ENCODE assay signal across 1 cellular context in the genomic region with DNA sequence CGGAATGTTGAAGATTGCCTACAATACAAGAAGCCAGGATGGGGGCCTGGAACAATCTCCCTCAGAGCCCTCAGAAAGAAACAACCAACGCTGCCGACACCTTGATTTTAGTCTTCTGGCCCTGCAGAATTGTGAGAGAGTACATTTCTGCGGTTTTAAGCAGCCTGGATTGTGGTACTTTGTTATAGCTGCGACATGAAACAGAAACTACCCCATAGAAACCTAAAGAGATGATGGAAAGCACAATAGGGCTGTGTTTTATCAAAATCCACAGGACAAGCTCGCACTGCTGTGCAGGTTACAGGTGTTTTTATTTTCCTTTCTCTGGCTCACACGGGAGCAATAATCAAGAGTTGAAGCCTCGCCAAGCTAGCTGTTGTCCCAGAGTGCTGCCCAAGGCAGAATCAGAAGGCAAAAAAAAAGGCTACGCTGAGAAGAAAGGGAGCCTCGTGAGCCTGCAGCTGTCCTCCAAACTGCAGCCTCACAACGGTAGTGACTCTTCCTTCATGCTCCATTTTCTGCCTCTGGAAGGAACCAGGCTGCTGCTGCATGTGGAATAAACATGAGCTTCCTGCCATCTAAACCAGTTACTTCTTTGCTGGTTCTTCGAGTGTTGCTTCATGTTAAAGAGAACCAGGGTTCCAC.
TF ChIP-seq lines count a peak whose summit lies in the region.

No MANE protein-coding gene starts in this region.

TF ChIP-seq in IMR-90, 13 proteins besides CTCF, POLR2A, EP300 and RAD21 (continued from another document):
- TF ChIP-seq, protein P1, sequence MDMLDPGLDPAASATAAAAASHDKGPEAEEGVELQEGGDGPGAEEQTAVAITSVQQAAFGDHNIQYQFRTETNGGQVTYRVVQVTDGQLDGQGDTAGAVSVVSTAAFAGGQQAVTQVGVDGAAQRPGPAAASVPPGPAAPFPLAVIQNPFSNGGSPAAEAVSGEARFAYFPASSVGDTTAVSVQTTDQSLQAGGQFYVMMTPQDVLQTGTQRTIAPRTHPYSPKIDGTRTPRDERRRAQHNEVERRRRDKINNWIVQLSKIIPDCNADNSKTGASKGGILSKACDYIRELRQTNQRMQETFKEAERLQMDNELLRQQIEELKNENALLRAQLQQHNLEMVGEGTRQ (IDR thresholded peaks at IDR 0.05; ENCODE audit: low read depth, low read length): no peak
- TF ChIP-seq CHD1 (IDR thresholded peaks at IDR 0.05; ENCODE audit: low read depth, low read length) (no peak), MAFK (IDR thresholded peaks at IDR 0.05; ENCODE audit: low read depth, low read length) (no peak), SMC3 (IDR thresholded peaks at IDR 0.05; ENCODE audit: low read depth, low read length) (no peak), NFE2L2 (IDR thresholded peaks at IDR 0.05; ENCODE audit: low read depth, low read length) (no peak)
